ENCODE assay signal across 8 cellular contexts in the genomic region with DNA sequence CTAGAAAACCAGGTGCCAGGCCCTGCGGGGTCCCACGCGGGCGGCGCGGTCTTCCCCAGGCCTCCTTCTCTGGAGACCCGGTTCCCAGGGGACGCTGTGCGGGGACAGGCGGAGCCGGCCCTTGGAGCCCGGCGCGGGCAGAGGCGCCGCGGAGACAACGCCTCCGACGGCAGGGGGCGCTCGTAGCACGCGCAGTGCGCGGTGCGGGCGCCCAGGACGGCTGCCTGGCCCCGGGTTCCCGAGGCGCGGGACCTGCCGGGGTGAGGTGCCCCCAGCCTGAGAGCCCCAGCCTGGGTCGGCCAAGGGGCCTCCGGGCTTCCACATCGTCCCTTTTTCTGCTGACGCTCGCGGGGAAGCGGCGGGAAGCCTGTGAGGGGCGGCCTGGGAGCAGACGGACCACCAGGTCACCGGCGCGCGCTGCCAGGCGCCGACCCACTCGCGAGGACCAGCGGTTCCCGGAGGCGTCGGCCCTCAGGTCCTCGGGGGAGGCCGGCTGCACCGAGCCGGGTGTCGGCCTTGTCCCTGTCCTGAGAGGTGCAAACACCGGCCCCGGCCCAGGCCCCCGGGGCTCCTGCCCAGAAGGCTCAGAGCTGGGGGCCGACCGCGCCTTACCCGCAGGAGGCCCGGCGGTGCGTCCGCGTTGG. TPM values are rescaled to one million over a fixed set of nuclear protein-coding genes. Genes with fewer than 3 reads are reported as not detected.
DNase-seq lines count a peak whose midpoint lies in the region; ATAC-seq, FAIRE-seq and TF ChIP-seq lines count a peak whose summit lies in the region.

No MANE protein-coding gene starts in this region.

- no peak for DNase-seq in AG09309 (ENCODE audit: low read depth)
- peak; percentile 86 for DNase-seq in HuH-7.5 (ENCODE audit: low spot score)
- DNase-seq in T-helper 9 cell, result peak; percentile 64
- DNase-seq in astrocyte of the hippocampus (ENCODE audit: low read depth, low spot score), result peak; percentile 88
- no peak for DNase-seq in GM19239 (ENCODE audit: insufficient read length, low spot score)

- H3K4me3 ChIP-seq in AG09309 (ENCODE audit: control insufficient read depth, low read depth, low read length) (peak overlapping the region; percentile 48), iPS-11a (ENCODE audit: low read depth, low read length) (peak overlapping the region; percentile 24), skeletal muscle satellite cell (ENCODE audit: low read length) (peak overlapping the region; percentile 68)

- peaks cover 80% of the 10 kb centered on the region for H3K27me3 ChIP-seq in skeletal muscle satellite cell (ENCODE audit: control insufficient read depth, insufficient read depth, low read length)

- ATAC-seq in GM19043 (IDR thresholded peaks at IDR 0.05; ENCODE audit: low read depth, unreplicated experiment), result peak; percentile 72

- H3K9ac ChIP-seq in skeletal muscle satellite cell (ENCODE audit: low read depth, low read length), result peak overlapping the region; percentile 54

- peaks cover 29% of the 10 kb centered on the region for H3K4me1 ChIP-seq in skeletal muscle satellite cell (ENCODE audit: control insufficient read depth, insufficient read depth, low read length)

- peak; percentile 60 for TF ChIP-seq CTCF in AG09309 (IDR thresholded peaks at IDR 0.05; ENCODE audit: control insufficient read depth, insufficient read depth, low read depth, low read length, missing control alignments)

- H3K36me3 ChIP-seq in skeletal muscle satellite cell (ENCODE audit: insufficient read depth, low read length), result no peaks in the 10 kb centered on the region

- no peak for FAIRE-seq in GM19239 (lab: Jason Lieb, UNC)

- no peaks in the 10 kb centered on the region for H3K9me3 ChIP-seq in skeletal muscle satellite cell (replicated peaks; ENCODE audit: low read length)

- peak overlapping the region; percentile 96 for H3K4me2 ChIP-seq in skeletal muscle satellite cell (ENCODE audit: low read length)

RNA-seq across cellular contexts. Expression of a gene that starts 5.2 kb away (rescaled TPM):
- 3.3 and 6.1 TPM in 2 replicates for total RNA-seq in skeletal muscle satellite cell (2012; rRNA removed)

Comparison
In these comparisons a context has a peak if more than half of its experiments do, and no peak if none do; other contexts are left out.
1. DNase-seq: peak in HuH-7.5 (single experiment), T-helper 9 cell (single experiment) and astrocyte of the hippocampus (single experiment); none in AG09309 (single experiment) and GM19239 (single experiment).
2. Peak in every context shown above with its lines, with median percentiles within 50 percentile points of each other: H3K4me3 ChIP-seq.